ENCODE assay signal across 16 cellular contexts in the genomic region with DNA sequence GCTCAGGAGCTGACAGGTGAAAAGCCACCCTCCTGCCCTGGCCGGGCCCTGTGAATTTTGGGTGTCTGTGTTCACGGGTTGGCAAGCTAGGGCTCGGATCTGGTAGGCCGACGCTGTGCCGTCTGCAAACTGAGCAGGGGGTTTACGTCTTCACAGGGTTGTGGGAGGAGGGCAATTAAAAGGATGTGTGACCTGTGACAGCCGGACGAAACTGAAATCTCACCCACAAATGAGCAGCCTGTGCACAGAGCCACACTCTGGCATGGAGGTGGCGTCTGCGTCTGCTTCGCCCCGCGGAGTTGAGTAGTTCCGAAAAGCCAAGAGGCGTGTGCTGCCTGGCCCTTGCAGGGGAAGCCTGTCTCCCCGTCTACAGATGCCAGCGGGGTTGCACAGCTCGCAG.
A peak's percentile ranks its signal among the peaks of the same experiment; 100 is the strongest.
DNase-seq lines count a peak whose midpoint lies in the region; ATAC-seq and TF ChIP-seq lines count a peak whose summit lies in the region.
"Had no signal": no experiment of that assay in that cellular context is flagged by ENCODE, and none has a peak within 500 bp of the region (broad histone marks: within the 10 kb centered on the region; RNA-seq: fewer than 3 reads in every experiment).

No MANE protein-coding gene starts in this region.

- H3K9me2 ChIP-seq in HCT116 (ENCODE audit: insufficient read depth): no peaks in the 10 kb centered on the region

- RAD21 ChIA-PET in HCT116 (lab: Charles Lee; ENCODE audit: low non-redundant PET in 1 of 2, low total read pairs in 2 of 2, uncharacterized antibody in 2 of 2, unreplicated experiment in 2 of 2): no interaction called here

- POLR2A ChIA-PET in CD8-positive, alpha-beta T cell (lab: Charles Lee): interaction anchor here (0.5 kb wide), 1 partner anchor 122 kb away, joined by 3 read pairs; no protein-coding TSS in a partner anchor
- POLR2A ChIA-PET in HCT116 (lab: Charles Lee): no interaction called here

- TF ChIP-seq POLR2A in HCT116 (IDR thresholded peaks at IDR 0.05; ENCODE audit: borderline replicate concordance, extremely low read depth, insufficient read depth, insufficient read length): no peak

- no peaks in the 10 kb centered on the region for H3K9me3 ChIP-seq in CD8-positive, alpha-beta T cell (ENCODE audit: low read length)
- H3K9me3 ChIP-seq in HCT116 (ENCODE audit: control insufficient read depth in 1 of 2, insufficient read depth in 1 of 2, low read depth in 1 of 2, low read length in 2 of 2) (no peaks in the 10 kb centered on the region), neural progenitor cell (ENCODE audit: low read depth) (no peaks in the 10 kb centered on the region)
- H3K9me3 ChIP-seq: A549, BE2C, Caco-2 had no signal

- H3K4me1 Mint-ChIP-seq in CD8-positive, alpha-beta T cell (ENCODE audit: low read depth): peaks cover 5% of the 10 kb centered on the region
- peaks cover 3 to 7% of the 10 kb centered on the region in 2 donors for H3K4me1 Mint-ChIP-seq in effector memory CD8-positive, alpha-beta T cell (ENCODE audit: low read depth in 2 of 2)
- peaks cover 49% of the 10 kb centered on the region for H3K4me1 Mint-ChIP-seq in neural progenitor cell

- no peaks in the 10 kb centered on the region for H3K4me1 ChIP-seq in CD8-positive, alpha-beta T cell (ENCODE audit: insufficient read depth, low read length)
- no peaks in the 10 kb centered on the region for H3K4me1 ChIP-seq in HCT116 (ENCODE audit: control insufficient read depth in 1 of 2, insufficient read depth in 2 of 2, low read length in 2 of 2)
- H3K4me1 ChIP-seq in neural progenitor cell: peaks cover 18% of the 10 kb centered on the region
- H3K4me1 ChIP-seq: A549, Caco-2 had no signal

- H3K36me3 Mint-ChIP-seq in CD8-positive, alpha-beta T cell: peaks cover 41% of the 10 kb centered on the region
- H3K36me3 Mint-ChIP-seq in effector memory CD8-positive, alpha-beta T cell (ENCODE audit: insufficient read depth): peaks cover 16% of the 10 kb centered on the region
- peaks cover 12% of the 10 kb centered on the region for H3K36me3 Mint-ChIP-seq in neural progenitor cell
- H3K36me3 Mint-ChIP-seq: IgD-negative memory B cell had no signal

- no peak overlapping the region for H3K4me3 Mint-ChIP-seq in CD8-positive, alpha-beta T cell
- peak overlapping the region; percentile 14 to 64 for H3K4me3 Mint-ChIP-seq in effector memory CD8-positive, alpha-beta T cell
- no peak overlapping the region for H3K4me3 Mint-ChIP-seq in neural progenitor cell
- H3K4me3 Mint-ChIP-seq: IgD-negative memory B cell had no signal

- BruUV-seq in HCT116 (replicated peaks; lab: Mats Ljungman, UMichigan): no TSS peak

- no peaks in the 10 kb centered on the region for H3K27me3 Mint-ChIP-seq in CD8-positive, alpha-beta T cell (ENCODE audit: low read depth)
- no peaks in the 10 kb centered on the region for H3K27me3 Mint-ChIP-seq in effector memory CD8-positive, alpha-beta T cell
- peaks cover 3% of the 10 kb centered on the region for H3K27me3 Mint-ChIP-seq in neural progenitor cell (ENCODE audit: insufficient read depth, low read depth)
- H3K27me3 Mint-ChIP-seq: IgD-negative memory B cell had no signal

- TF ChIP-seq CTCF in CD8-positive, alpha-beta T cell (IDR thresholded peaks at IDR 0.05): no peak
- TF ChIP-seq CTCF in HCT116 (IDR thresholded peaks at IDR 0.05 in 2 of 3, conservative IDR thresholded peaks at IDR 0.05 in 1 of 3; ENCODE audit: borderline replicate concordance in 1 of 3, insufficient read depth in 1 of 3, low read depth in 2 of 3, low read length in 2 of 3) (no peak), neural progenitor cell (IDR thresholded peaks at IDR 0.05) (no peak)

- peak in 1 of 7 experiments; percentile 42 for DNase-seq in CD8-positive, alpha-beta T cell
- DNase-seq in HCT116 (ENCODE audit: low read depth, low spot score) (no peak), neural progenitor cell (ENCODE audit: low spot score) (no peak), left ventricle myocardium superior (no peak), NCI-H2081 treated with DMSO at 0.1 percent for 48 hours (lab: John Stamatoyannopoulos, UW) (no peak)
- peak in 2 of 3 experiments; percentile 6 to 53 for DNase-seq in effector memory CD8-positive, alpha-beta T cell
- DNase-seq in stimulated activated CD4-positive, alpha-beta T cell treated with anti-CD3 and anti-CD28 coated beads, Interleukin-12 subunit alpha, Interleukin-12 subunit beta, amount 100 ng/mL, for 4 hours: no peak
- DNase-seq: Caco-2, MV-4-11, NCI-H1694 treated with DMSO at 0.1 percent for 48 hours, NCI-H446 treated with DMSO at 0.1 percent for 48 hours had no signal

- no peak overlapping the region for H3K4me2 ChIP-seq in HCT116 (ENCODE audit: low read length)
- H3K4me2 ChIP-seq in neural progenitor cell: no peak overlapping the region
- H3K4me2 ChIP-seq: A549 had no signal

- H4K20me1 ChIP-seq in HCT116 (ENCODE audit: insufficient read depth): no peaks in the 10 kb centered on the region
- peaks cover 46% of the 10 kb centered on the region for H4K20me1 ChIP-seq in neural progenitor cell (ENCODE audit: low read depth)

- no peak overlapping the region for H2AFZ ChIP-seq in HCT116 (ENCODE audit: low read depth, low read length, poor library complexity, severe bottlenecking)
- H2AFZ ChIP-seq in neural progenitor cell (replicated peaks): no peak overlapping the region

- no peak overlapping the region for H3K4me3 ChIP-seq in CD8-positive, alpha-beta T cell (ENCODE audit: low read depth, low read length)
- no peak overlapping the region for H3K4me3 ChIP-seq in HCT116 (replicated peaks in 1 of 2; ENCODE audit: low read depth in 1 of 2, low read length in 2 of 2)
- H3K4me3 ChIP-seq in neural progenitor cell: no peak overlapping the region
- H3K4me3 ChIP-seq: A549, SK-N-MC had no signal

- H3K9me3 Mint-ChIP-seq in CD8-positive, alpha-beta T cell: no peaks in the 10 kb centered on the region
- H3K9me3 Mint-ChIP-seq in effector memory CD8-positive, alpha-beta T cell: no peaks in the 10 kb centered on the region
- no peaks in the 10 kb centered on the region for H3K9me3 Mint-ChIP-seq in neural progenitor cell
- H3K9me3 Mint-ChIP-seq: IgD-negative memory B cell had no signal

- H3F3A ChIP-seq in neural progenitor cell (ENCODE audit: low read depth): peaks cover 38% of the 10 kb centered on the region

- ATAC-seq in CD8-positive, alpha-beta T cell: peak; percentile 76
- 0 out of 2 replicates have a peak, but pooled peaks have one; percentile 5 for ATAC-seq in HCT116
- peak; percentile 93 for ATAC-seq in effector memory CD8-positive, alpha-beta T cell (replicated peaks)
- no peak for ATAC-seq in left ventricle myocardium superior

- H3K79me2 ChIP-seq in HCT116 (ENCODE audit: insufficient read depth, low read length): no peaks in the 10 kb centered on the region
- H3K79me2 ChIP-seq in neural progenitor cell (ENCODE audit: low read depth): no peaks in the 10 kb centered on the region

- no peaks in the 10 kb centered on the region for H3K27me3 ChIP-seq in CD8-positive, alpha-beta T cell (ENCODE audit: insufficient read depth, low read length)
- H3K27me3 ChIP-seq in HCT116 (ENCODE audit: insufficient read depth, low read length) (no peaks in the 10 kb centered on the region), neural progenitor cell (no peaks in the 10 kb centered on the region)
- H3K27me3 ChIP-seq: BE2C had no signal

- no peak overlapping the region for H3K9ac ChIP-seq in HCT116 (ENCODE audit: low read length)
- no peak overlapping the region for H3K9ac ChIP-seq in neural progenitor cell

- H3K27ac ChIP-seq in CD8-positive, alpha-beta T cell (ENCODE audit: low read depth, low read length): no peak overlapping the region
- H3K27ac ChIP-seq in HCT116 (ENCODE audit: low read depth, low read length) (no peak overlapping the region), neural progenitor cell (peak overlapping the region; percentile 70)
- H3K27ac ChIP-seq: A549, RWPE1, SK-N-MC had no signal

- peaks cover 10% of the 10 kb centered on the region for H3K36me3 ChIP-seq in CD8-positive, alpha-beta T cell (ENCODE audit: insufficient read depth, low read length)
- H3K36me3 ChIP-seq in HCT116 (ENCODE audit: control insufficient read depth in 1 of 2, insufficient read depth in 2 of 2, low read length in 2 of 2) (peaks cover 0 to 3% of the 10 kb centered on the region in 2 experiments; a peak in 2 of 4 replicates), neural progenitor cell (no peaks in the 10 kb centered on the region)

- no peak for TF ChIP-seq RAD21 in HCT116 (IDR thresholded peaks at IDR 0.05; ENCODE audit: low read depth)

- CTCF ChIA-PET in CD8-positive, alpha-beta T cell (lab: Charles Lee): no interaction called here
- CTCF ChIA-PET in HCT116 (lab: Charles Lee): interaction anchor here (1.2 kb wide), 1 partner anchor 277 kb away, joined by 3 read pairs; no protein-coding TSS in a partner anchor

- peak overlapping the region; percentile 60 for H3K27ac Mint-ChIP-seq in CD8-positive, alpha-beta T cell
- peak overlapping the region in 1 of 2 donors; percentile 93 for H3K27ac Mint-ChIP-seq in effector memory CD8-positive, alpha-beta T cell
- H3K27ac Mint-ChIP-seq in neural progenitor cell: peak overlapping the region; percentile 63

- intact Hi-C loops in CD8-positive, alpha-beta T cell (cut with DNase I, micrococcal nuclease): no loop called here
- intact Hi-C loops in HCT116 (cut with micrococcal nuclease) (no loop called here), left ventricle myocardium superior (cut with micrococcal nuclease) (no loop called here)

TF ChIP-seq in HCT116, 20 proteins besides CTCF, POLR2A, EP300 and RAD21 (continues in another document):
- no peak for TF ChIP-seq MAX (IDR thresholded peaks at IDR 0.05)
- no peak for TF ChIP-seq YY1 (IDR thresholded peaks at IDR 0.05; ENCODE audit: extremely low read depth, insufficient replicate concordance, low read depth, low read length)
- TF ChIP-seq, protein P1, sequence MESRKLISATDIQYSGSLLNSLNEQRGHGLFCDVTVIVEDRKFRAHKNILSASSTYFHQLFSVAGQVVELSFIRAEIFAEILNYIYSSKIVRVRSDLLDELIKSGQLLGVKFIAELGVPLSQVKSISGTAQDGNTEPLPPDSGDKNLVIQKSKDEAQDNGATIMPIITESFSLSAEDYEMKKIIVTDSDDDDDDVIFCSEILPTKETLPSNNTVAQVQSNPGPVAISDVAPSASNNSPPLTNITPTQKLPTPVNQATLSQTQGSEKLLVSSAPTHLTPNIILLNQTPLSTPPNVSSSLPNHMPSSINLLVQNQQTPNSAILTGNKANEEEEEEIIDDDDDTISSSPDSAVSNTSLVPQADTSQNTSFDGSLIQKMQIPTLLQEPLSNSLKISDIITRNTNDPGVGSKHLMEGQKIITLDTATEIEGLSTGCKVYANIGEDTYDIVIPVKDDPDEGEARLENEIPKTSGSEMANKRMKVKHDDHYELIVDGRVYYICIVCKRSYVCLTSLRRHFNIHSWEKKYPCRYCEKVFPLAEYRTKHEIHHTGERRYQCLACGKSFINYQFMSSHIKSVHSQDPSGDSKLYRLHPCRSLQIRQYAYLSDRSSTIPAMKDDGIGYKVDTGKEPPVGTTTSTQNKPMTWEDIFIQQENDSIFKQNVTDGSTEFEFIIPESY (IDR thresholded peaks at IDR 0.05; ENCODE audit: extremely low read depth, insufficient replicate concordance, low read length): no peak
- TF ChIP-seq ZNF274 (IDR thresholded peaks at IDR 0.05; ENCODE audit: low read depth, low read length): no peak

Comparison
In these comparisons a context has a peak if more than half of its experiments do, and no peak if none do; other contexts are left out.
1. DNase-seq: peak in effector memory CD8-positive, alpha-beta T cell (2 of 3); none in HCT116 (single experiment), neural progenitor cell (single experiment), left ventricle myocardium superior (single experiment), stimulated activated CD4-positive, alpha-beta T cell treated with anti-CD3 and anti-CD28 coated beads, Interleukin-12 subunit alpha, Interleukin-12 subunit beta, amount 100 ng/mL, for 4 hours (single experiment) and NCI-H2081 treated with DMSO at 0.1 percent for 48 hours (single experiment).
2. H3K4me3 Mint-ChIP-seq: peak in effector memory CD8-positive, alpha-beta T cell (2 of 2); none in CD8-positive, alpha-beta T cell (single experiment) and neural progenitor cell (single experiment).